10 cellular contexts compared by ENCODE assay signal in genomic region chr11:118202599-118203422, GRCh38. TPM values are rescaled to one million over a fixed set of nuclear protein-coding genes. Genes with fewer than 3 reads are reported as not detected.
DNase-seq lines count a peak whose midpoint lies in the region; ATAC-seq and TF ChIP-seq lines count a peak whose summit lies in the region.
"Had no signal": no experiment of that assay in that cellular context is flagged by ENCODE, and none has a peak within 500 bp of the region (broad histone marks: within the 10 kb centered on the region; RNA-seq: fewer than 3 reads in every experiment).

No MANE protein-coding gene starts in this region.

- H3K36me3 Mint-ChIP-seq in activated CD4-positive, alpha-beta T cell treated with anti-CD3 and anti-CD28 coated beads for 36 hours (ENCODE audit: low read depth), result peaks cover 22% of the 10 kb centered on the region
- peaks cover 9% of the 10 kb centered on the region for H3K36me3 Mint-ChIP-seq in central memory CD8-positive, alpha-beta T cell (ENCODE audit: insufficient read depth)

- H3K9me3 Mint-ChIP-seq in activated CD4-positive, alpha-beta T cell treated with anti-CD3 and anti-CD28 coated beads for 36 hours (ENCODE audit: low read depth), result no peaks in the 10 kb centered on the region
- H3K9me3 Mint-ChIP-seq in central memory CD8-positive, alpha-beta T cell, result no peaks in the 10 kb centered on the region

- no peaks in the 10 kb centered on the region for H3K36me3 ChIP-seq in gastrocnemius medialis

- CTCF ChIA-PET in activated CD4-positive, alpha-beta T cell treated with anti-CD3 and anti-CD28 coated beads for 36 hours (lab: Charles Lee), result interaction anchor here (1.0 to 1.8 kb wide), 10 partner anchors 9 to 89 kb away, joined by 3 to 16 read pairs (median 4); partner anchors contain the start of genes JAML and MPZL3

- no peak overlapping the region for H3K27ac Mint-ChIP-seq in activated CD4-positive, alpha-beta T cell treated with anti-CD3 and anti-CD28 coated beads for 36 hours
- H3K27ac Mint-ChIP-seq in central memory CD8-positive, alpha-beta T cell (ENCODE audit: low read depth), result no peak overlapping the region

- H3K4me3 ChIP-seq in gastrocnemius medialis, result no peak overlapping the region

- intact Hi-C loops in activated CD4-positive, alpha-beta T cell treated with anti-CD3 and anti-CD28 coated beads for 36 hours (cut with DNase I, micrococcal nuclease), result loop anchor here (5.0 kb wide), 2 partner anchors 194 to 369 kb away; partner anchors contain the start of gene ARCN1 (in 1 of the 2)
- intact Hi-C loops in gastrocnemius medialis (cut with DNase I; ENCODE audit: low total_unique reads), result no loop called here

- peaks cover 18% of the 10 kb centered on the region for H3K4me1 Mint-ChIP-seq in activated CD4-positive, alpha-beta T cell treated with anti-CD3 and anti-CD28 coated beads for 36 hours
- peaks cover 35% of the 10 kb centered on the region for H3K4me1 Mint-ChIP-seq in central memory CD8-positive, alpha-beta T cell

- TF ChIP-seq CTCF in gastrocnemius medialis (IDR thresholded peaks at IDR 0.05 in 4 of 5, conservative IDR thresholded peaks at IDR 0.05 in 1 of 5), result no peak

- H3K4me1 ChIP-seq in gastrocnemius medialis, result peaks cover 0 to 5% of the 10 kb centered on the region in 2 donors

- H3K27me3 ChIP-seq in gastrocnemius medialis, result no peaks in the 10 kb centered on the region

- TF ChIP-seq POLR2A in gastrocnemius medialis (IDR thresholded peaks at IDR 0.05), result no peak

- POLR2A ChIA-PET in activated CD4-positive, alpha-beta T cell treated with anti-CD3 and anti-CD28 coated beads for 36 hours (lab: Charles Lee), result interaction anchor here (0.6 to 1.7 kb wide), 6 partner anchors 12 to 21 kb away, joined by 4 to 14 read pairs (median 6); partner anchors contain the start of gene JAML

- in situ Hi-C loops in gastrocnemius medialis (cut with MboI; ENCODE audit: low sequenced_read_pairs in 4 of 4), result loop anchor here in 1 of 4 donors (10.0 kb wide), 1 partner anchor 92 kb away; no protein-coding TSS in a partner anchor

- H3K27me3 Mint-ChIP-seq in activated CD4-positive, alpha-beta T cell treated with anti-CD3 and anti-CD28 coated beads for 36 hours, result no peaks in the 10 kb centered on the region
- H3K27me3 Mint-ChIP-seq in central memory CD8-positive, alpha-beta T cell, result no peaks in the 10 kb centered on the region

- ATAC-seq in HG02943 (IDR thresholded peaks at IDR 0.05; ENCODE audit: low read depth, unreplicated experiment), result peak; percentile 69
- ATAC-seq in activated CD4-positive, alpha-beta T cell treated with anti-CD3 and anti-CD28 coated beads for 36 hours, result peak; percentile 23
- ATAC-seq in central memory CD8-positive, alpha-beta T cell (replicated peaks; ENCODE audit: extremely low read depth, poor library complexity, severe bottlenecking), result peak; percentile 78
- ATAC-seq in gastrocnemius medialis, result no peak

- no peak overlapping the region for H3K4me3 Mint-ChIP-seq in activated CD4-positive, alpha-beta T cell treated with anti-CD3 and anti-CD28 coated beads for 36 hours
- H3K4me3 Mint-ChIP-seq in central memory CD8-positive, alpha-beta T cell, result no peak overlapping the region

- H3K27ac ChIP-seq in gastrocnemius medialis, result no peak overlapping the region

- DNase-seq in activated CD4-positive, alpha-beta T cell treated with anti-CD3 and anti-CD28 coated beads for 36 hours, result peak; percentile 77
- peak; percentile 33 to 58 for DNase-seq in central memory CD8-positive, alpha-beta T cell (ENCODE audit: low spot score in 2 of 2)
- peak; percentile 85 for DNase-seq in stimulated activated CD8-positive, alpha-beta memory T cell treated with anti-CD3 and anti-CD28 coated beads, Interleukin-4, amount 100 ng/mL, for 48 hours
- DNase-seq in kidney glomerular epithelial cell (lab: John Stamatoyannopoulos, UW) (no peak), gastrocnemius medialis (no peak), NCI-H1694 (lab: John Stamatoyannopoulos, UW) (no peak), GOT3 (lab: John Stamatoyannopoulos, UW) (no peak)
- DNase-seq: NCI-H446 had no signal

- H3K9me3 ChIP-seq in gastrocnemius medialis, result no peaks in the 10 kb centered on the region

RNA-seq across cellular contexts. Expression of gene JAML, which starts 22.0 kb away (rescaled TPM):
- total RNA-seq in activated CD4-positive, alpha-beta T cell treated with anti-CD3 and anti-CD28 coated beads for 36 hours, result 100 to 1,000 TPM; 168 to 193 TPM
- 1 to 10 TPM in 1 of 4 donors, under 1 TPM in 2, not detected in 1; 0.82 to 1.2 (median 0.91) TPM for total RNA-seq in gastrocnemius medialis
- total RNA-seq: astrocyte had no signal

RNA-seq across cellular contexts. Expression of gene SCN2B, which starts 26.4 kb away (rescaled TPM):
- not detected for total RNA-seq in activated CD4-positive, alpha-beta T cell treated with anti-CD3 and anti-CD28 coated beads for 36 hours
- 1 to 10 TPM in 1 of 4 donors, under 1 TPM in 2, not detected in 1; 0.10 to 1.9 (median 0.24) TPM for total RNA-seq in gastrocnemius medialis

RNA-seq across cellular contexts. Expression of gene MPZL3, which starts 49.4 kb away (rescaled TPM):
- 10 to 100 TPM; 45.9 to 53.2 TPM for total RNA-seq in activated CD4-positive, alpha-beta T cell treated with anti-CD3 and anti-CD28 coated beads for 36 hours
- 1 to 10 TPM in 1 of 4 donors, under 1 TPM in 3; 0.10 to 2.1 (median 0.19) TPM for total RNA-seq in gastrocnemius medialis

RNA-seq across cellular contexts. Expression of gene SCN4B, which starts 50.2 kb away (rescaled TPM):
- under 1 TPM; 0.26 to 0.27 TPM for total RNA-seq in activated CD4-positive, alpha-beta T cell treated with anti-CD3 and anti-CD28 coated beads for 36 hours
- 10 to 100 TPM in 1 of 4 donors, 1 to 10 TPM in 3; 3.5 to 16.3 (median 6.5) TPM for total RNA-seq in gastrocnemius medialis

Comparison
In these comparisons a context has a peak if more than half of its experiments do, and no peak if none do; other contexts are left out.
1. ATAC-seq: peak in HG02943 (single experiment), activated CD4-positive, alpha-beta T cell treated with anti-CD3 and anti-CD28 coated beads for 36 hours (single experiment) and central memory CD8-positive, alpha-beta T cell (single experiment); none in gastrocnemius medialis (0 of 2).
2. DNase-seq: peak in activated CD4-positive, alpha-beta T cell treated with anti-CD3 and anti-CD28 coated beads for 36 hours (single experiment), central memory CD8-positive, alpha-beta T cell (2 of 2) and stimulated activated CD8-positive, alpha-beta memory T cell treated with anti-CD3 and anti-CD28 coated beads, Interleukin-4, amount 100 ng/mL, for 48 hours (single experiment); none in kidney glomerular epithelial cell (single experiment), gastrocnemius medialis (0 of 2), NCI-H1694 (single experiment) and GOT3 (single experiment).
3. RNA of gene JAML, which starts 22.0 kb away (total RNA-seq): 168 to 193 TPM in activated CD4-positive, alpha-beta T cell treated with anti-CD3 and anti-CD28 coated beads for 36 hours; 0.82 to 1.2 TPM in gastrocnemius medialis; every median in the first group is over 10 times any median in the second.
4. RNA of gene MPZL3, which starts 49.4 kb away (total RNA-seq): 45.9 to 53.2 TPM in activated CD4-positive, alpha-beta T cell treated with anti-CD3 and anti-CD28 coated beads for 36 hours; 0.10 to 2.1 TPM in gastrocnemius medialis; every median in the first group is over 10 times any median in the second.